ENCODE assay signal across 8 cellular contexts in genomic region chr10:124916585-124917167, GRCh38. TPM values are rescaled to one million over a fixed set of nuclear protein-coding genes. Genes with fewer than 3 reads are reported as not detected.
DNase-seq lines count a peak whose midpoint lies in the region; ATAC-seq and TF ChIP-seq lines count a peak whose summit lies in the region.

No MANE protein-coding gene starts in this region.

- peak overlapping the region; percentile 98 for H4K8ac ChIP-seq in trophoblast cell (ENCODE audit: low read depth, low read length)

- H3K27me3 ChIP-seq in heart left ventricle: no peaks in the 10 kb centered on the region
- H3K27me3 ChIP-seq in trophoblast cell (ENCODE audit: insufficient read depth, low read length): no peaks in the 10 kb centered on the region
- no peaks in the 10 kb centered on the region for H3K27me3 ChIP-seq in transverse colon

- peak overlapping the region; percentile 92 for H3K9ac ChIP-seq in trophoblast cell (ENCODE audit: low read length)

- peak; percentile 85 to 98 for TF ChIP-seq POLR2A in heart left ventricle (IDR thresholded peaks at IDR 0.05)
- TF ChIP-seq POLR2A in transverse colon (IDR thresholded peaks at IDR 0.05): peak; percentile 96

- peak overlapping the region; percentile 81 for H4K12ac ChIP-seq in trophoblast cell (ENCODE audit: low read depth, low read length)

- H2AK5ac ChIP-seq in trophoblast cell (ENCODE audit: low read length): no peak overlapping the region

- TF ChIP-seq CTCF in GM12875 (IDR thresholded peaks at IDR 0.05; ENCODE audit: borderline replicate concordance, insufficient read depth, low read depth, low read length): no peak
- peak in 1 of 12 donors; percentile 5 for TF ChIP-seq CTCF in heart left ventricle (IDR thresholded peaks at IDR 0.05)
- no peak for TF ChIP-seq CTCF in transverse colon (IDR thresholded peaks at IDR 0.05)

- intact Hi-C loops in heart left ventricle (cut with DNase I): loop anchor here in 5 of 10 donors (5.0 to 10.0 kb wide), 9 partner anchors 36 to 906 kb away; partner anchors contain the start of genes BCCIP (in 1 of the 5), EDRF1 (in 1 of the 5), EEF1AKMT2 (in 1 of the 5) and UROS (in 1 of the 5)
- intact Hi-C loops in transverse colon (cut with DNase I; ENCODE audit: low total_unique reads): loop anchor here (10.0 kb wide), 1 partner anchor 138 kb away; no protein-coding TSS in a partner anchor

- in situ Hi-C loops in transverse colon (cut with MboI; ENCODE audit: low pct_ligation_motif_present in 1 of 4, low pct_unique_long_range_greater_than_20kb in 1 of 4, low sequenced_read_pairs in 3 of 4): no loop called here

- H3K4ac ChIP-seq in trophoblast cell (ENCODE audit: low read depth, low read length): peak overlapping the region; percentile 95

- peak overlapping the region; percentile 96 for H2AFZ ChIP-seq in trophoblast cell (ENCODE audit: insufficient read depth, low read length, poor library complexity)

- WGBS in adipose tissue, 3 donors: 0% methylated on average over 56 to 82 of the region's 82 CpGs
- WGBS in heart left ventricle, 4 donors: 0 to 1% (median 0%) methylated on average over 9 to 82 of the region's 82 CpGs
- WGBS in trophoblast cell (ENCODE audit: extremely low coverage, insufficient coverage, insufficient read length): no CpG with 5 or more reads among the region's 82 CpGs
- 1% methylated on average over 67 of the region's 82 CpGs; no CpG with 5 or more reads in 1 of the 2 donors for WGBS in transverse colon (ENCODE audit: low coverage in 1 of 2), 2 donors

- peak overlapping the region; percentile 87 for H3K14ac ChIP-seq in trophoblast cell (ENCODE audit: low read length)

- DNase-seq in NCI-H128 (lab: John Stamatoyannopoulos, UW; ENCODE audit: unreplicated experiment): peak; percentile 73
- DNase-seq in SW 1271 (lab: John Stamatoyannopoulos, UW): peak; percentile 28 to 83
- peak; percentile 99 to 100 (median 99) for DNase-seq in heart left ventricle
- DNase-seq in trophoblast cell: peak; percentile 97 to 99
- DNase-seq in transverse colon: peak; percentile 99

- H3K4me2 ChIP-seq in trophoblast cell (ENCODE audit: low read length): peak overlapping the region; percentile 75

- H3K36me3 ChIP-seq in heart left ventricle: no peaks in the 10 kb centered on the region
- H3K36me3 ChIP-seq in trophoblast cell (ENCODE audit: control insufficient read depth in 1 of 2, insufficient read depth in 2 of 2, low read length in 2 of 2): no peaks in the 10 kb centered on the region
- no peaks in the 10 kb centered on the region for H3K36me3 ChIP-seq in transverse colon

- no peaks in the 10 kb centered on the region for H3K9me3 ChIP-seq in heart left ventricle
- no peaks in the 10 kb centered on the region for H3K9me3 ChIP-seq in trophoblast cell (ENCODE audit: insufficient read depth, low read depth, low read length)
- no peaks in the 10 kb centered on the region for H3K9me3 ChIP-seq in transverse colon

- H2BK12ac ChIP-seq in trophoblast cell (ENCODE audit: low read length): no peak overlapping the region

- TF ChIP-seq EP300 in transverse colon (IDR thresholded peaks at IDR 0.05; ENCODE audit: low read depth): no peak

- peaks cover 29% of the 10 kb centered on the region for H3K79me2 ChIP-seq in trophoblast cell (ENCODE audit: control insufficient read depth, insufficient read depth, low read length, poor library complexity)

- H3K4me1 ChIP-seq in heart left ventricle: peaks cover 5 to 52% (median 40%) of the 10 kb centered on the region in 12 donors
- no peaks in the 10 kb centered on the region for H3K4me1 ChIP-seq in trophoblast cell (ENCODE audit: control insufficient read depth in 1 of 2, insufficient read depth in 2 of 2, low read length in 2 of 2)
- peaks cover 4 to 44% (median 18%) of the 10 kb centered on the region in 4 donors for H3K4me1 ChIP-seq in transverse colon

- H3K4me3 ChIP-seq in GM12875 (ENCODE audit: low read depth, low read length) (peak overlapping the region; percentile 84), heart left ventricle (peak overlapping the region; percentile 80 to 97 (median 88)), trophoblast cell (ENCODE audit: low read depth, low read length) (peak overlapping the region; percentile 87), transverse colon (peak overlapping the region; percentile 89 to 99 (median 94))

- peak overlapping the region; percentile 96 for H3K18ac ChIP-seq in trophoblast cell (ENCODE audit: low read length)

- peaks cover 13% of the 10 kb centered on the region for H3K79me1 ChIP-seq in trophoblast cell (ENCODE audit: low read length)

- no peak overlapping the region for H3K23ac ChIP-seq in trophoblast cell (ENCODE audit: low read length)

- H2BK5ac ChIP-seq in trophoblast cell (ENCODE audit: low read depth, low read length, poor library complexity): peak overlapping the region; percentile 86

- H2BK120ac ChIP-seq in trophoblast cell (ENCODE audit: insufficient read depth, low read length, poor library complexity): peak overlapping the region; percentile 83

- ATAC-seq in HG02759 (IDR thresholded peaks at IDR 0.05; ENCODE audit: unreplicated experiment): peak; percentile 97
- peak; percentile 98 to 99 (median 98) for ATAC-seq in heart left ventricle

- H3K27ac ChIP-seq in adipose tissue (ENCODE audit: low read depth, low read length): peak overlapping the region; percentile 96
- peak overlapping the region; percentile 92 to 99 (median 96) for H3K27ac ChIP-seq in heart left ventricle
- H3K27ac ChIP-seq in trophoblast cell (ENCODE audit: low read depth, low read length): peak overlapping the region; percentile 97
- peak overlapping the region; percentile 98 to 100 (median 99) for H3K27ac ChIP-seq in transverse colon

- peak overlapping the region; percentile 93 for H4K91ac ChIP-seq in trophoblast cell (ENCODE audit: low read depth, low read length)

RNA-seq across cellular contexts. Expression of gene ZRANB1, which starts 25.2 kb away (rescaled TPM):
- polyA plus RNA-seq in adipose tissue: 10 to 100 TPM in 2 of 3 donors, 1 to 10 TPM in 1; 5.4 to 16.0 (median 10.9) TPM
- 10 to 100 TPM; 20.5 to 31.3 (median 25.7) TPM for total RNA-seq in heart left ventricle
- polyA plus RNA-seq in heart left ventricle: 10 to 100 TPM; 11.4 to 24.7 TPM
- 20.8 and 21.3 TPM in 2 replicates for polyA plus RNA-seq in trophoblast cell (2013)
- total RNA-seq in transverse colon: 10 to 100 TPM in 3 of 4 donors, 1 to 10 TPM in 1; 8.4 to 24.0 (median 16.8) TPM

Comparison
In these comparisons a context has a peak if more than half of its experiments do, and no peak if none do; other contexts are left out.
1. Peak in every context shown above with its lines: DNase-seq, ATAC-seq, H3K4me3 ChIP-seq and H3K27ac ChIP-seq.